In genomic region chr19:46211201-46211881, GRCh38 we compare ENCODE assay signal across 14 cellular contexts. TPM values are rescaled to one million over a fixed set of nuclear protein-coding genes. Genes with fewer than 3 reads are reported as not detected.
DNase-seq lines count a peak whose midpoint lies in the region; ATAC-seq, FAIRE-seq and TF ChIP-seq lines count a peak whose summit lies in the region.
"Had no signal": no experiment of that assay in that cellular context is flagged by ENCODE, and none has a peak within 500 bp of the region (broad histone marks: within the 10 kb centered on the region; RNA-seq: fewer than 3 reads in every experiment).

No MANE protein-coding gene starts in this region.

- TF ChIP-seq EP300 in A549 (IDR thresholded peaks at IDR 0.05): peak in 1 of 2 experiments; percentile 46; a peak in 1 of 5 replicates

- peak; percentile 99 for FAIRE-seq in A549 (lab: Jason Lieb, UNC)

- TF ChIP-seq POLR2A in A549 (IDR thresholded peaks at IDR 0.05; ENCODE audit: low read length): no peak

- TF ChIP-seq RAD21 in A549 (conservative IDR thresholded peaks at IDR 0.05 in 1 of 2, IDR thresholded peaks at IDR 0.05 in 1 of 2): peak in 1 of 2 experiments; percentile 21; a peak in 1 of 5 replicates

- H3K4me3 ChIP-seq in A549 (no peak overlapping the region), lung (no peak overlapping the region)

- H3K4me1 ChIP-seq in A549 (peaks cover 68% of the 10 kb centered on the region), lung (ENCODE audit: control insufficient read depth in 2 of 2, insufficient read depth in 2 of 2, low read length in 2 of 2) (peaks cover 0 to 19% of the 10 kb centered on the region in 2 donors)

- DNase-seq in A549 (ENCODE audit: low read depth in 1 of 2, low spot score in 1 of 2): peak in 1 of 2 experiments; percentile 80
- DNase-seq in NCI-H460 (ENCODE audit: extremely low read depth, low read depth): peak; percentile 60
- DNase-seq in epithelial cell of prostate (ENCODE audit: low read depth, low spot score): no peak
- peak; percentile 53 for DNase-seq in lung (ENCODE audit: low spot score)
- DNase-seq in mesenteric fat pad (ENCODE audit: low spot score): no peak
- no peak for DNase-seq in activated naive CD4-positive, alpha-beta T cell (lab: John Stamatoyannopoulos, UW)
- no peak for DNase-seq in stimulated activated CD4-positive, alpha-beta T cell treated with anti-CD3 and anti-CD28 coated beads, Interleukin-4, amount 100 ng/mL, for 24 hours
- DNase-seq: activated CD4-positive, alpha-beta T cell treated with anti-CD3 and anti-CD28 coated beads for 36 hours; GDM1; HCEC 1CT had no signal

- peak; percentile 76 to 83 for ATAC-seq in A549
- peak; percentile 24 for ATAC-seq in lung (ENCODE audit: insufficient read depth, low FRiP score)
- no peak for ATAC-seq in GM19452 (IDR thresholded peaks at IDR 0.05; ENCODE audit: unreplicated experiment)
- ATAC-seq: activated CD4-positive, alpha-beta T cell treated with anti-CD3 and anti-CD28 coated beads for 36 hours; left lobe of liver had no signal

- H3K27ac ChIP-seq in A549 (peak overlapping the region; percentile 71 to 80), epithelial cell of prostate (peak overlapping the region; percentile 64), lung (ENCODE audit: low read depth in 1 of 2, low read length in 1 of 2) (peak overlapping the region in 1 of 2 donors; percentile 78)

- POLR2A ChIA-PET in A549 (lab: Yijun Ruan, JAX): interaction anchor here (0.8 to 1.3 kb wide), 5 partner anchors 11 to 61 kb away, joined by 3 to 7 read pairs (median 4); no protein-coding TSS in a partner anchor

- H3K9me3 ChIP-seq in A549 (no peaks in the 10 kb centered on the region), lung (ENCODE audit: control insufficient read depth in 2 of 2, insufficient read depth in 1 of 2, low read length in 1 of 2) (no peaks in the 10 kb centered on the region)

- WGBS in A549 (ENCODE audit: missing lambda C conversion rate): 7% methylated on average over 10 of the region's 10 CpGs
- WGBS in lung, 2 donors: 30 to 56% methylated on average over 10 of the region's 10 CpGs

- TF ChIP-seq CTCF in A549 (IDR thresholded peaks at IDR 0.05) (no peak), lung (IDR thresholded peaks at IDR 0.05; ENCODE audit: control extremely low read depth, extremely low read depth) (no peak)

- no peaks in the 10 kb centered on the region for H3K27me3 ChIP-seq in lung (ENCODE audit: control insufficient read depth, insufficient read depth)

- CTCF ChIA-PET in A549 (lab: Yijun Ruan, JAX): interaction anchor here (0.6 to 9.2 kb wide), 14 partner anchors 9 to 134 kb away, joined by 3 to 63 read pairs (median 3); no protein-coding TSS in a partner anchor

- H3K4me2 ChIP-seq in A549: peak overlapping the region; percentile 79

- no peaks in the 10 kb centered on the region for H3K36me3 ChIP-seq in lung (ENCODE audit: control insufficient read depth in 2 of 2, insufficient read depth in 2 of 2, low read length in 2 of 2)

TF ChIP-seq in A549, 52 proteins besides CTCF, POLR2A, EP300 and RAD21 (continues in another document):
- TF ChIP-seq JUNB (IDR thresholded peaks at IDR 0.05) (peak; percentile 54; the same call in 1 of the 2 replicates), JUN (IDR thresholded peaks at IDR 0.05) (peak in 1 of 2 experiments; percentile 40; a peak in 2 of 5 replicates), RNF2 (IDR thresholded peaks at IDR 0.05; ENCODE audit: borderline replicate concordance, low read depth) (no peak), PBX3 (IDR thresholded peaks at IDR 0.05) (peak; percentile 57; the same call in 1 of the 2 replicates), CHD4 (IDR thresholded peaks at IDR 0.05; ENCODE audit: borderline replicate concordance) (no peak), ATOH8 (CRISPR knock-in tag; IDR thresholded peaks at IDR 0.05; ENCODE audit: low read depth) (no peak), REST (IDR thresholded peaks at IDR 0.05) (no peak), FOXS1 (CRISPR knock-in tag; IDR thresholded peaks at IDR 0.05) (no peak), ZFP36 (IDR thresholded peaks at IDR 0.05; ENCODE audit: borderline replicate concordance, partially characterized antibody) (no peak), BHLHE40 (IDR thresholded peaks at IDR 0.05; ENCODE audit: low read depth, low read length) (no peak), TFCP2L1 (CRISPR knock-in tag; IDR thresholded peaks at IDR 0.05) (no peak), HOXB13 (CRISPR knock-in tag; IDR thresholded peaks at IDR 0.05; ENCODE audit: low read depth) (no peak), MAX (IDR thresholded peaks at IDR 0.05) (peak; percentile 57; the same call in 1 of the 2 replicates), POLR2AphosphoS2 (conservative IDR thresholded peaks at IDR 0.05; ENCODE audit: low read length) (no peak), ZNF302 (CRISPR knock-in tag; IDR thresholded peaks at IDR 0.05) (no peak), RCOR1 (IDR thresholded peaks at IDR 0.05; ENCODE audit: low read depth, low read length) (no peak), FOSB (CRISPR knock-in tag; IDR thresholded peaks at IDR 0.05) (no peak), NR3C1 (IDR thresholded peaks at IDR 0.05) (no peak), MAFK (IDR thresholded peaks at IDR 0.05; ENCODE audit: partially characterized antibody) (no peak), HEYL (CRISPR knock-in tag; IDR thresholded peaks at IDR 0.05) (no peak), ZC3H11A (IDR thresholded peaks at IDR 0.05) (no peak), ELK1 (IDR thresholded peaks at IDR 0.05; ENCODE audit: low read depth, low read length) (no peak), FOSL2 (IDR thresholded peaks at IDR 0.05) (peak; percentile 67), FOSL2 (CRISPR knock-in tag; IDR thresholded peaks at IDR 0.05) (peak; percentile 68)

RNA-seq across cellular contexts. Expression of gene IGFL1, which starts 18.2 kb away (rescaled TPM):
- polyA plus RNA-seq in A549 (2011; rRNA removed) (0.70 and 0.88 TPM in 2 replicates), A549 (2017; fragmentation: RNase III; extraction: RNeasy Plus Mini Kit Qiagen cat#74134 plus additional on column Dnase treatment) (1.0 to 1.9 TPM (median 1.1 TPM) in 3 replicates), lung (not detected)
- polyA plus RNA-seq in A549 (2012; cell fraction: cytosol; rRNA removed): 0.97 and 0.98 TPM in 2 replicates
- polyA plus RNA-seq in A549 (2012; cell fraction: nucleus; rRNA removed): 1.4 TPM in 2 replicates
- polyA minus RNA-seq in A549 (2011; rRNA and poly(A)+ RNA removed): 0.88 and 1.6 TPM in 2 replicates
- not detected in 2 replicates for total RNA-seq in NCI-H460 (2014; rRNA removed; shearing (Covaris generic))
- polyA plus RNA-seq in NCI-H460 (2014; cell fraction: nucleus; rRNA removed): not detected in 2 replicates
- total RNA-seq in lung (not detected), mesenteric fat pad (not detected)
- total RNA-seq: activated CD4-positive, alpha-beta T cell treated with anti-CD3 and anti-CD28 coated beads for 36 hours; left lobe of liver; RPMI7951 had no signal
- polyA plus RNA-seq: AG04450 had no signal

Comparison
In these comparisons a context has a peak if more than half of its experiments do, and no peak if none do; other contexts are left out.
1. DNase-seq: peak in NCI-H460 (single experiment) and lung (single experiment); none in epithelial cell of prostate (single experiment), mesenteric fat pad (single experiment), activated naive CD4-positive, alpha-beta T cell (0 of 4) and stimulated activated CD4-positive, alpha-beta T cell treated with anti-CD3 and anti-CD28 coated beads, Interleukin-4, amount 100 ng/mL, for 24 hours (single experiment).